Comparison of ENCODE assay signal across 9 cellular contexts in the genomic region with DNA sequence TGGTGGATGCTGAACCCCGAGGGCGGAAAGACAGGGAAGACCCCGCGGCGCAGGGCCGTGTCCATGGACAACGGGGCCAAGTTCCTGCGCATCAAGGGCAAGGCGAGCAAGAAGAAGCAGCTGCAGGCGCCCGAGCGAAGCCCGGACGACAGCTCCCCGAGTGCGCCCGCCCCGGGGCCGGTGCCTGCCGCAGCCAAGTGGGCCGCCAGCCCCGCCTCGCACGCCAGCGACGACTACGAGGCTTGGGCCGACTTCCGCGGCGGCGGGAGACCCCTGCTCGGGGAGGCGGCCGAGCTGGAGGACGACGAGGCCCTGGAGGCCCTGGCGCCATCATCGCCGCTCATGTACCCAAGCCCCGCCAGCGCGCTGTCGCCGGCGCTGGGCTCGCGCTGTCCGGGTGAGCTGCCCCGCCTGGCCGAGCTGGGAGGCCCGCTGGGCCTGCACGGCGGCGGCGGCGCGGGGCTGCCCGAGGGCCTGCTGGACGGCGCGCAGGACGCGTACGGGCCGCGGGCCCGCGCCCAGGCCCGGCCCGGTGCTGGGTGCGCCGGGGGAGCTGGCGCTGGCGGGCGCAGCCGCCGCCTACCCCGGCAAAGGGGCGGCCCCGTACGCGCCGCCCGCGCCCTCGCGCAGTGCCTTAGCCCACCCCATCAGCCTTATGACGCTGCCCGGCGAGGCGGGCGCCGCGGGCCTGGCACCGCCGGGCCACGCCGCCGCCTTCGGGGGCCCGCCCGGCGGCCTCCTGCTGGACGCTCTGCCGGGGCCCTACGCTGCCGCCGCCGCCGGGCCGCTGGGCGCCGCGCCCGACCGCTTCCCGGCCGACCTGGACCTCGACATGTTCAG. TPM values are rescaled to one million over a fixed set of nuclear protein-coding genes. Genes with fewer than 3 reads are reported as not detected.
DNase-seq lines count a peak whose midpoint lies in the region; ATAC-seq lines count a peak whose summit lies in the region.
"Had no signal": no experiment of that assay in that cellular context is flagged by ENCODE, and none has a peak within 500 bp of the region (broad histone marks: within the 10 kb centered on the region; RNA-seq: fewer than 3 reads in every experiment).

No MANE protein-coding gene starts in this region.

- H3K4me3 ChIP-seq in subcutaneous abdominal adipose tissue (ENCODE audit: low read depth in 1 of 5, low read length in 5 of 5) = peak overlapping the region in 4 of 5 donors; percentile 57 to 62 (median 62)

- H3K36me3 ChIP-seq in subcutaneous abdominal adipose tissue (ENCODE audit: control insufficient read depth in 5 of 5, insufficient read depth in 5 of 5, low read length in 5 of 5) = peaks cover 0 to 3% (median 0%) of the 10 kb centered on the region in 5 donors

- intact Hi-C loops in posterior vena cava (cut with DNase I) = no loop called here

- no peaks in the 10 kb centered on the region for H3K9me3 Mint-ChIP-seq in central memory CD8-positive, alpha-beta T cell

- peak overlapping the region in 3 of 5 donors; percentile 25 to 56 (median 55) for H3K9ac ChIP-seq in subcutaneous abdominal adipose tissue (ENCODE audit: low read length in 5 of 5)
- H3K9ac ChIP-seq: KMS-11 had no signal

- H3K4me1 Mint-ChIP-seq in central memory CD8-positive, alpha-beta T cell = peaks cover 12% of the 10 kb centered on the region

- peak; percentile 83 for ATAC-seq in central memory CD8-positive, alpha-beta T cell (replicated peaks; ENCODE audit: extremely low read depth, poor library complexity, severe bottlenecking)
- no peak for ATAC-seq in HG03280 (IDR thresholded peaks at IDR 0.05; ENCODE audit: unreplicated experiment)

- H3K27ac ChIP-seq in subcutaneous abdominal adipose tissue (ENCODE audit: low read depth, low read length) = no peak overlapping the region
- H3K27ac ChIP-seq: KMS-11 had no signal

- peak overlapping the region; percentile 73 for H3K4me3 Mint-ChIP-seq in central memory CD8-positive, alpha-beta T cell

- H3K36me3 Mint-ChIP-seq in central memory CD8-positive, alpha-beta T cell (ENCODE audit: insufficient read depth) = peaks cover 2% of the 10 kb centered on the region

- H3K27me3 ChIP-seq in subcutaneous abdominal adipose tissue (ENCODE audit: control insufficient read depth in 5 of 5, insufficient read depth in 4 of 5, low read length in 5 of 5) = peaks cover 17 to 54% (median 31%) of the 10 kb centered on the region in 5 donors

- H3K27me3 Mint-ChIP-seq in central memory CD8-positive, alpha-beta T cell = peaks cover 66% of the 10 kb centered on the region

- no peaks in the 10 kb centered on the region for H3K9me3 ChIP-seq in subcutaneous abdominal adipose tissue (ENCODE audit: control insufficient read depth in 5 of 5, low read length in 5 of 5)

- peak; percentile 64 for DNase-seq in EL
- peak; percentile 63 for DNase-seq in RKO (ENCODE audit: low spot score)
- no peak for DNase-seq in central memory CD8-positive, alpha-beta T cell (ENCODE audit: low spot score in 2 of 2)
- DNase-seq in left kidney (ENCODE audit: low read depth, low spot score) = peak; percentile 72
- no peak for DNase-seq in posterior vena cava (ENCODE audit: low spot score)
- no peak for DNase-seq in GM19240 (ENCODE audit: insufficient read length, low spot score)

- H3K27ac Mint-ChIP-seq in central memory CD8-positive, alpha-beta T cell (ENCODE audit: low read depth) = no peak overlapping the region

- peaks cover 0 to 28% (median 21%) of the 10 kb centered on the region in 5 donors for H3K4me1 ChIP-seq in subcutaneous abdominal adipose tissue (ENCODE audit: control insufficient read depth in 5 of 5, insufficient read depth in 5 of 5, low read length in 5 of 5)

RNA-seq across cellular contexts. Expression of a gene that starts 20.7 kb away (rescaled TPM):
- under 1 TPM; 0.62 to 0.83 TPM for total RNA-seq in posterior vena cava

Comparison
In these comparisons a context has a peak if more than half of its experiments do, and no peak if none do; other contexts are left out.
1. DNase-seq: peak in EL (single experiment), RKO (single experiment) and left kidney (single experiment); none in central memory CD8-positive, alpha-beta T cell (0 of 2), posterior vena cava (single experiment) and GM19240 (single experiment).